ENCODE assay signal across 2 cellular contexts in genomic region chr19:2815191-2815614, GRCh38.
A peak's percentile ranks its signal among the peaks of the same experiment; 100 is the strongest.
TF ChIP-seq lines count a peak whose summit lies in the region.

No MANE protein-coding gene starts in this region.

TF ChIP-seq in GM12891, 5 proteins besides CTCF, POLR2A, EP300 and RAD21:
- 0 out of 2 replicates have a peak, but pooled peaks have one; percentile 37 for TF ChIP-seq POLR2AphosphoS5 (IDR thresholded peaks at IDR 0.05; ENCODE audit: low read depth, low read length)
- TF ChIP-seq TAF1 (IDR thresholded peaks at IDR 0.05; ENCODE audit: low read depth, low read length) = no peak

TF ChIP-seq in K562, 482 proteins besides CTCF, POLR2A, EP300 and RAD21:
- TF ChIP-seq E4F1 (CRISPR knock-in tag; IDR thresholded peaks at IDR 0.05; ENCODE audit: borderline replicate concordance) = no peak
- TF ChIP-seq ZNF518B (CRISPR knock-in tag; IDR thresholded peaks at IDR 0.05) = no peak
- no peak for TF ChIP-seq TRIM25 (IDR thresholded peaks at IDR 0.05; ENCODE audit: borderline replicate concordance)
- no peak for TF ChIP-seq POLR2H (tag; IDR thresholded peaks at IDR 0.05; ENCODE audit: low read depth)
- TF ChIP-seq POLR2G (IDR thresholded peaks at IDR 0.05; ENCODE audit: low read depth, low read length) = peak; percentile 48; the same call in 1 of the 2 replicates
- no peak for TF ChIP-seq RB1 (IDR thresholded peaks at IDR 0.05; ENCODE audit: low read depth)
- TF ChIP-seq, protein P1, sequence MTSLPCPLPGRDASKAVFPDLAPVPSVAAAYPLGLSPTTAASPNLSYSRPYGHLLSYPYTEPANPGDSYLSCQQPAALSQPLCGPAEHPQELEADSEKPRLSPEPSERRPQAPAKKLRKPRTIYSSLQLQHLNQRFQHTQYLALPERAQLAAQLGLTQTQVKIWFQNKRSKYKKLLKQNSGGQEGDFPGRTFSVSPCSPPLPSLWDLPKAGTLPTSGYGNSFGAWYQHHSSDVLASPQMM (CRISPR knock-in tag; IDR thresholded peaks at IDR 0.05) = no peak
